In genomic region chr3:40719660-40720287, GRCh38 we compare ENCODE assay signal across 10 cellular contexts.
A peak's percentile ranks its signal among the peaks of the same experiment; 100 is the strongest.
DNase-seq lines count a peak whose midpoint lies in the region; ATAC-seq and TF ChIP-seq lines count a peak whose summit lies in the region.
"Had no signal": no experiment of that assay in that cellular context is flagged by ENCODE, and none has a peak within 500 bp of the region (broad histone marks: within the 10 kb centered on the region; RNA-seq: fewer than 3 reads in every experiment).

No MANE protein-coding gene starts in this region.

- no peak for TF ChIP-seq POLR2A in breast epithelium (IDR thresholded peaks at IDR 0.05)

- WGBS in lung, 2 donors, result 72 to 82% methylated on average over 11 of the region's 11 CpGs

- H3K4me3 ChIP-seq in breast epithelium (no peak overlapping the region), lung (no peak overlapping the region)

- DNase-seq in Daoy (ENCODE audit: low read depth) (peak; percentile 35), NCI-H2171 (lab: John Stamatoyannopoulos, UW) (peak; percentile 36), breast epithelium (ENCODE audit: low spot score in 2 of 2) (peak in 1 of 2 donors; percentile 43), lung (ENCODE audit: low spot score) (peak; percentile 37), T-helper 9 cell (no peak), OCI-M2 (lab: John Stamatoyannopoulos, UW; ENCODE audit: unreplicated experiment) (no peak)
- no peak for DNase-seq in activated CD4-positive, alpha-beta T cell treated with anti-CD3 and anti-CD28 coated beads for 4 hours
- DNase-seq: activated naive CD4-positive, alpha-beta T cell treated with anti-CD3 and anti-CD28 coated beads for 36 hours; stimulated activated CD4-positive, alpha-beta T cell treated with anti-CD3 and anti-CD28 coated beads, Interleukin-2, amount 100 ng/mL, for 24 hours had no signal

- H3K4me1 ChIP-seq in breast epithelium, result no peaks in the 10 kb centered on the region
- peaks cover 0 to 2% of the 10 kb centered on the region in 2 donors for H3K4me1 ChIP-seq in lung (ENCODE audit: control insufficient read depth in 2 of 2, insufficient read depth in 2 of 2, low read length in 2 of 2)

- intact Hi-C loops in breast epithelium (cut with DNase I; ENCODE audit: low total_unique reads), result no loop called here

- H3K27ac ChIP-seq in breast epithelium, result no peak overlapping the region
- H3K27ac ChIP-seq in lung (ENCODE audit: low read depth in 1 of 2, low read length in 1 of 2), result no peak overlapping the region

- H3K36me3 ChIP-seq in breast epithelium (no peaks in the 10 kb centered on the region), lung (ENCODE audit: control insufficient read depth in 2 of 2, insufficient read depth in 2 of 2, low read length in 2 of 2) (no peaks in the 10 kb centered on the region)

- H3K27me3 ChIP-seq in breast epithelium (no peaks in the 10 kb centered on the region), lung (ENCODE audit: control insufficient read depth, insufficient read depth) (no peaks in the 10 kb centered on the region)

- TF ChIP-seq CTCF in breast epithelium (IDR thresholded peaks at IDR 0.05), result peak in 2 of 3 donors; percentile 41 to 46
- no peak for TF ChIP-seq CTCF in lung (IDR thresholded peaks at IDR 0.05; ENCODE audit: control extremely low read depth, extremely low read depth)

- ATAC-seq in lung (ENCODE audit: insufficient read depth, low FRiP score) (no peak), HG03457 (IDR thresholded peaks at IDR 0.05; ENCODE audit: unreplicated experiment) (no peak)

- H3K9me3 ChIP-seq in breast epithelium (no peaks in the 10 kb centered on the region), lung (ENCODE audit: control insufficient read depth in 2 of 2, insufficient read depth in 1 of 2, low read length in 1 of 2) (no peaks in the 10 kb centered on the region)

Comparison
In these comparisons a context has a peak if more than half of its experiments do, and no peak if none do; other contexts are left out.
1. DNase-seq: peak in Daoy (single experiment), NCI-H2171 (single experiment) and lung (single experiment); none in T-helper 9 cell (single experiment), OCI-M2 (single experiment) and activated CD4-positive, alpha-beta T cell treated with anti-CD3 and anti-CD28 coated beads for 4 hours (0 of 2).